Comparison of ENCODE assay signal across 8 cellular contexts in the genomic region with DNA sequence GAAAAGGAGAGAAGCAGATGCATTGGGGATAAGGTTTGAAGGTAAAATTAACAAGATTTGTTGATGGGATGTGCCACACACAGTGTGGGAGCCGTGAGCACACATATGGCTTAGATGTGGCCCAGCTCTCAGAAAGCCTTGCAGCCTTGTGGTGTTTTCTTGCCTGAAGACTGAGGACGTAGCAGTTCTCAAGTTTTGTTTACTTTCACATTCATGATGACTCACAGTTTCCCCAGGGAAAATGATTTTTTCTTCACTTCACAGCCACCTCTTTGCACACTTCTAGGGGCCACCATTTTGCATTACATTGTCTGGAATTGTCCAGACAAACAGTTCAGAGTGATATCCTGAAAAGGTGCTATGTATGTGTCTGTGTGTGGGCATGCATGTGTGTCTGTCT.
DNase-seq lines count a peak whose midpoint lies in the region; ATAC-seq and TF ChIP-seq lines count a peak whose summit lies in the region.

No MANE protein-coding gene starts in this region.

- DNase-seq in AG04450 (ENCODE audit: low read depth, low spot score) (peak; percentile 65), astrocyte of the hippocampus (ENCODE audit: low read depth, low spot score) (peak; percentile 92), superior temporal gyrus (ENCODE audit: extremely low spot score) (no peak), NCI-H187 treated with DMSO at 0.1 percent for 48 hours (lab: John Stamatoyannopoulos, UW) (no peak), neuronal stem cell (ENCODE audit: low spot score) (no peak)
- DNase-seq in stimulated activated effector memory CD8-positive, alpha-beta T cell treated with anti-CD3 and anti-CD28 coated beads, Interleukin-12 subunit alpha, Interleukin-12 subunit beta, amount 100 ng/mL, for 72 hours (ENCODE audit: low spot score in 2 of 2) = no peak

- no peak overlapping the region for H3K14ac ChIP-seq in neuronal stem cell (ENCODE audit: low read length)

- no peak overlapping the region for H3K4ac ChIP-seq in neuronal stem cell (ENCODE audit: low read length)

- H2AK5ac ChIP-seq in neuronal stem cell (ENCODE audit: low read depth, low read length) = no peak overlapping the region

- H2BK12ac ChIP-seq in neuronal stem cell (ENCODE audit: low read length) = no peak overlapping the region

- no peak overlapping the region for H2BK5ac ChIP-seq in neuronal stem cell (ENCODE audit: low read length)

- H3K79me1 ChIP-seq in neuronal stem cell (ENCODE audit: low read depth, low read length) = no peaks in the 10 kb centered on the region

- no peak overlapping the region for H2AFZ ChIP-seq in neuronal stem cell (ENCODE audit: low read length)

- ATAC-seq in GM19397 (IDR thresholded peaks at IDR 0.05; ENCODE audit: unreplicated experiment) (peak; percentile 70), HG03432 (IDR thresholded peaks at IDR 0.05; ENCODE audit: unreplicated experiment) (peak; percentile 92)
- peak; percentile 13 for ATAC-seq in stimulated activated effector memory CD8-positive, alpha-beta T cell treated with anti-CD3 and anti-CD28 coated beads, Interleukin-12 subunit alpha, Interleukin-12 subunit beta, amount 100 ng/mL, for 72 hours

- no peaks in the 10 kb centered on the region for H3K4me1 Mint-ChIP-seq in stimulated activated effector memory CD8-positive, alpha-beta T cell treated with anti-CD3 and anti-CD28 coated beads, Interleukin-12 subunit alpha, Interleukin-12 subunit beta, amount 100 ng/mL, for 72 hours

- H3K27ac Mint-ChIP-seq in stimulated activated effector memory CD8-positive, alpha-beta T cell treated with anti-CD3 and anti-CD28 coated beads, Interleukin-12 subunit alpha, Interleukin-12 subunit beta, amount 100 ng/mL, for 72 hours = no peak overlapping the region

- H3K23ac ChIP-seq in neuronal stem cell (ENCODE audit: low read depth, low read length, poor library complexity) = no peak overlapping the region

- H3K4me1 ChIP-seq in neuronal stem cell (ENCODE audit: control insufficient read depth in 2 of 2, insufficient read depth in 1 of 2, low read depth in 1 of 2, low read length in 2 of 2) = no peaks in the 10 kb centered on the region

- H3K4me2 ChIP-seq in neuronal stem cell (ENCODE audit: insufficient read depth, low read length, poor library complexity, severe bottlenecking) = no peak overlapping the region

- peaks cover 17% of the 10 kb centered on the region for H3K9me3 Mint-ChIP-seq in stimulated activated effector memory CD8-positive, alpha-beta T cell treated with anti-CD3 and anti-CD28 coated beads, Interleukin-12 subunit alpha, Interleukin-12 subunit beta, amount 100 ng/mL, for 72 hours

- H4K8ac ChIP-seq in neuronal stem cell (ENCODE audit: low read depth, low read length) = no peak overlapping the region

- H3K27ac ChIP-seq in AG04450 (ENCODE audit: low read depth, low read length) = no peak overlapping the region
- H3K27ac ChIP-seq in neuronal stem cell (replicated peaks; ENCODE audit: low read length) = no peak overlapping the region

- H2BK120ac ChIP-seq in neuronal stem cell (ENCODE audit: low read depth, low read length) = no peak overlapping the region

- no peak overlapping the region for H3K9ac ChIP-seq in neuronal stem cell (ENCODE audit: low read depth, low read length, poor library complexity)

- H3K9me3 ChIP-seq in AG04450 (ENCODE audit: control insufficient read depth, insufficient read depth, low read length) = peaks cover 3% of the 10 kb centered on the region; the same call in 1 of the 2 replicates
- no peaks in the 10 kb centered on the region for H3K9me3 ChIP-seq in neuronal stem cell (replicated peaks in 1 of 2; ENCODE audit: control insufficient read depth in 2 of 2, insufficient read depth in 1 of 2, low read depth in 1 of 2, low read length in 2 of 2)

- H3K36me3 Mint-ChIP-seq in stimulated activated effector memory CD8-positive, alpha-beta T cell treated with anti-CD3 and anti-CD28 coated beads, Interleukin-12 subunit alpha, Interleukin-12 subunit beta, amount 100 ng/mL, for 72 hours = no peaks in the 10 kb centered on the region

- H3K18ac ChIP-seq in neuronal stem cell (ENCODE audit: low read length) = no peak overlapping the region

- WGBS in neuronal stem cell (ENCODE audit: extremely low coverage in 2 of 2, insufficient read length in 2 of 2, insufficient replicate concordance in 1 of 2), 2 donors = no CpG with 5 or more reads among the region's 2 CpGs

- H3K4me3 Mint-ChIP-seq in stimulated activated effector memory CD8-positive, alpha-beta T cell treated with anti-CD3 and anti-CD28 coated beads, Interleukin-12 subunit alpha, Interleukin-12 subunit beta, amount 100 ng/mL, for 72 hours = no peak overlapping the region

- POLR2A ChIA-PET in AG04450 (lab: Yijun Ruan, JAX) = no interaction called here

- H3K4me3 ChIP-seq in AG04450 (ENCODE audit: low read depth, low read length) (no peak overlapping the region), neuronal stem cell (ENCODE audit: low read length in 2 of 2) (no peak overlapping the region)

- H3K36me3 ChIP-seq in neuronal stem cell (replicated peaks in 1 of 2; ENCODE audit: control insufficient read depth in 2 of 2, insufficient read depth in 2 of 2, low read length in 2 of 2) = no peaks in the 10 kb centered on the region

- CTCF ChIA-PET in AG04450 (lab: Charles Lee) = interaction anchor here (1.0 kb wide), 1 partner anchor 36 kb away, joined by 4 read pairs; no protein-coding TSS in a partner anchor

- no peak overlapping the region for H2BK15ac ChIP-seq in neuronal stem cell (ENCODE audit: low read length)

- no peak overlapping the region for H4K91ac ChIP-seq in neuronal stem cell (ENCODE audit: low read depth, low read length, poor library complexity)

- H3K27me3 ChIP-seq in AG04450 (ENCODE audit: control insufficient read depth, insufficient read depth, low read length) (no peaks in the 10 kb centered on the region), neuronal stem cell (ENCODE audit: control insufficient read depth in 3 of 3, insufficient read depth in 3 of 3, low read depth in 1 of 3, low read length in 3 of 3) (no peaks in the 10 kb centered on the region)

- TF ChIP-seq CTCF in AG04450 (IDR thresholded peaks at IDR 0.05; ENCODE audit: low read depth, low read length) = no peak

Comparison
In these comparisons a context has a peak if more than half of its experiments do, and no peak if none do; other contexts are left out.
1. DNase-seq: peak in AG04450 (single experiment) and astrocyte of the hippocampus (single experiment); none in stimulated activated effector memory CD8-positive, alpha-beta T cell treated with anti-CD3 and anti-CD28 coated beads, Interleukin-12 subunit alpha, Interleukin-12 subunit beta, amount 100 ng/mL, for 72 hours (0 of 2), superior temporal gyrus (single experiment), NCI-H187 treated with DMSO at 0.1 percent for 48 hours (single experiment) and neuronal stem cell (single experiment).
2. ATAC-seq: peak in every context shown above with its lines; median percentile 92 in HG03432; 70 in GM19397; 13 in stimulated activated effector memory CD8-positive, alpha-beta T cell treated with anti-CD3 and anti-CD28 coated beads, Interleukin-12 subunit alpha, Interleukin-12 subunit beta, amount 100 ng/mL, for 72 hours.